In the genomic region with DNA sequence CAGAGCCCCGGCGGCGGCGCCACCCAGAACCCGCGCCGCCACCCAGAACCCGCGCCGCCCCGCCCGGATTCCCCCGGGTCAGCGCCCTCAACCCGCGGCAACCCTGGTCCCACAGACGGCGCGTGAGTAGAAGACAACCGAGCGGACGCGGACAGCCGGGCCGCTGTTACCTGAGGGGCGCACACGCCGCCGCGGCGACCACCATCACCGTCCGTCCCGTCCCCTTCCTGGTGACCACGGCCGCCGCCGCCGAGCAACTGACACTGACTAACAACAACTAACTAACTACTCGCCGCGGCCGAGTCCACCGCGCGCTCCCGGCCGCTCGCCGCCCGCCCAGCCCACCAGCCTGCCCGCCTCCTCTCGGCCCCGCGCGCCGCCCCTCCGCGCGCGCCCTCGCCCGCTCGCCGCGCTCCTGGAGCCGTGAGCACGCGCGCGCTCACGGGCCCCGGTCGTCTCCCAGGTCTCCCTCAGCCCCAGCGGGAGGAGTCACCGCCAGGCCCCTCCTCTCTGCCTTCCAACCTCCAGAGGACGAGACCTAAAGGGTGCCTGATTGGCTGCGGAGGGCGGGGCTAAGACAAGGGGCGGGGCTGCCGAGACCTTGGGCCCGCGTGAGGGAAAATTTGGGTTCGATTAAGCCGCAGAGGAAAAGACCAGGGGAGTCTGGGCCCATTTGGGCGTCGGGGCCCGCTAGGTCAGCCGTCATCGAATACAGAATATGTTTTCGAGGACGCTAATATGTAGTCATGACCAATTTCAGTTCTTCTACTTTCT, we compare ENCODE assay signal across 8 cellular contexts. TPM values are rescaled to one million over a fixed set of nuclear protein-coding genes. Genes with fewer than 3 reads are reported as not detected.
DNase-seq lines count a peak whose midpoint lies in the region; FAIRE-seq and TF ChIP-seq lines count a peak whose summit lies in the region.

A gene with protein sequence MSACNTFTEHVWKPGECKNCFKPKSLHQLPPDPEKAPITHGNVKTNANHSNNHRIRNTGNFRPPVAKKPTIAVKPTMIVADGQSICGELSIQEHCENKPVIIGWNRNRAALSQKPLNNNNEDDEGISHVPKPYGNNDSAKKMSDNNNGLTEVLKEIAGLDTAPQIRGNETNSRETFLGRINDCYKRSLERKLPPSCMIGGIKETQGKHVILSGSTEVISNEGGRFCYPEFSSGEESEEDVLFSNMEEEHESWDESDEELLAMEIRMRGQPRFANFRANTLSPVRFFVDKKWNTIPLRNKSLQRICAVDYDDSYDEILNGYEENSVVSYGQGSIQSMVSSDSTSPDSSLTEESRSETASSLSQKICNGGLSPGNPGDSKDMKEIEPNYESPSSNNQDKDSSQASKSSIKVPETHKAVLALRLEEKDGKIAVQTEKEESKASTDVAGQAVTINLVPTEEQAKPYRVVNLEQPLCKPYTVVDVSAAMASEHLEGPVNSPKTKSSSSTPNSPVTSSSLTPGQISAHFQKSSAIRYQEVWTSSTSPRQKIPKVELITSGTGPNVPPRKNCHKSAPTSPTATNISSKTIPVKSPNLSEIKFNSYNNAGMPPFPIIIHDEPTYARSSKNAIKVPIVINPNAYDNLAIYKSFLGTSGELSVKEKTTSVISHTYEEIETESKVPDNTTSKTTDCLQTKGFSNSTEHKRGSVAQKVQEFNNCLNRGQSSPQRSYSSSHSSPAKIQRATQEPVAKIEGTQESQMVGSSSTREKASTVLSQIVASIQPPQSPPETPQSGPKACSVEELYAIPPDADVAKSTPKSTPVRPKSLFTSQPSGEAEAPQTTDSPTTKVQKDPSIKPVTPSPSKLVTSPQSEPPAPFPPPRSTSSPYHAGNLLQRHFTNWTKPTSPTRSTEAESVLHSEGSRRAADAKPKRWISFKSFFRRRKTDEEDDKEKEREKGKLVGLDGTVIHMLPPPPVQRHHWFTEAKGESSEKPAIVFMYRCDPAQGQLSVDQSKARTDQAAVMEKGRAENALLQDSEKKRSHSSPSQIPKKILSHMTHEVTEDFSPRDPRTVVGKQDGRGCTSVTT (N-terminal part only) (minus strand): TSS at position 269 of the 774 bp plus-strand sequence. CDS start 238,178 bp downstream, outside the sequence.

- no peaks in the 10 kb centered on the region for H3K9me3 Mint-ChIP-seq in HFFc6
- no peaks in the 10 kb centered on the region for H3K9me3 Mint-ChIP-seq in activated naive CD4-positive, alpha-beta T cell treated with anti-CD3 and anti-CD28 coated beads for 36 hours

- H3K4me3 Mint-ChIP-seq in HFFc6: peak within 1 kb of the TSS; percentile 98
- H3K4me3 Mint-ChIP-seq in activated naive CD4-positive, alpha-beta T cell treated with anti-CD3 and anti-CD28 coated beads for 36 hours: peak within 1 kb of the TSS; percentile 95

- intact Hi-C loops in activated naive CD4-positive, alpha-beta T cell treated with anti-CD3 and anti-CD28 coated beads for 36 hours (cut with micrococcal nuclease): loop anchor here (1.0 to 10.0 kb wide), 8 partner anchors 11 to 515 kb away; partner anchors contain the start of genes PSTPIP1, SCAPER and TSPAN3

- H3K27ac ChIP-seq in neutrophil: peak within 1 kb of the TSS; percentile 88

- no peaks in the 10 kb centered on the region; the same call in 1 of the 2 replicates for H3K27me3 Mint-ChIP-seq in HFFc6 (ENCODE audit: insufficient read depth)
- no peaks in the 10 kb centered on the region for H3K27me3 Mint-ChIP-seq in activated naive CD4-positive, alpha-beta T cell treated with anti-CD3 and anti-CD28 coated beads for 36 hours (ENCODE audit: low read depth)

- DNase-seq in GM04504 (ENCODE audit: low read depth): peak; percentile 99
- peak; percentile 99 for DNase-seq in HFFc6
- DNase-seq in NB4 (ENCODE audit: low read depth): peak; percentile 99
- DNase-seq in SK-N-DZ (ENCODE audit: low spot score): peak; percentile 99
- DNase-seq in activated naive CD4-positive, alpha-beta T cell treated with anti-CD3 and anti-CD28 coated beads for 36 hours: peak; percentile 100
- peak; percentile 92 to 93 for DNase-seq in frontal cortex (ENCODE audit: low spot score in 2 of 2)

- peak; percentile 60 for TF ChIP-seq POLR2A in NB4 (IDR thresholded peaks at IDR 0.05; ENCODE audit: extremely low read depth, insufficient read length)

- H3K27ac Mint-ChIP-seq in HFFc6: peak within 1 kb of the TSS; percentile 99
- H3K27ac Mint-ChIP-seq in activated naive CD4-positive, alpha-beta T cell treated with anti-CD3 and anti-CD28 coated beads for 36 hours: peak within 1 kb of the TSS; percentile 98

- CTCF ChIA-PET in activated naive CD4-positive, alpha-beta T cell treated with anti-CD3 and anti-CD28 coated beads for 36 hours (lab: Charles Lee): interaction anchor here (1.4 to 1.9 kb wide), 2 partner anchors 10 to 77 kb away, joined by 3 to 6 read pairs; no protein-coding TSS in a partner anchor

- H3K36me3 Mint-ChIP-seq in HFFc6 (ENCODE audit: low read depth): peaks cover 7% of the 10 kb centered on the region
- peaks cover 4% of the 10 kb centered on the region for H3K36me3 Mint-ChIP-seq in activated naive CD4-positive, alpha-beta T cell treated with anti-CD3 and anti-CD28 coated beads for 36 hours (ENCODE audit: low read depth)

- FAIRE-seq in frontal cortex (lab: Jason Lieb, UNC): no peak

- no peaks in the 10 kb centered on the region for H3K36me3 ChIP-seq in neutrophil

- no peaks in the 10 kb centered on the region for H3K9me3 ChIP-seq in neutrophil

- H3K27me3 ChIP-seq in neutrophil: no peaks in the 10 kb centered on the region

- H3K4me1 ChIP-seq in neutrophil (ENCODE audit: control insufficient read depth in 1 of 2, insufficient read depth in 1 of 2, low read depth in 1 of 2, low read length in 1 of 2): peaks cover 45 to 49% of the 10 kb centered on the region in 2 experiments

- TF ChIP-seq CTCF in HFFc6 (IDR thresholded peaks at IDR 0.05) (no peak), NB4 (IDR thresholded peaks at IDR 0.05; ENCODE audit: low read depth, low read length) (no peak), neutrophil (IDR thresholded peaks at IDR 0.05) (peak; percentile 39), subcutaneous adipose tissue (IDR thresholded peaks at IDR 0.05; ENCODE audit: low read depth) (no peak)

- H3K4me3 ChIP-seq in NB4 (ENCODE audit: low read depth, low read length): peak within 1 kb of the TSS; percentile 91
- H3K4me3 ChIP-seq in neutrophil (ENCODE audit: low read depth in 1 of 2, low read length in 1 of 2): peak within 1 kb of the TSS; percentile 88 to 93

- peaks cover 32% of the 10 kb centered on the region for H3K4me1 Mint-ChIP-seq in HFFc6 (ENCODE audit: low read depth)
- peaks cover 36% of the 10 kb centered on the region for H3K4me1 Mint-ChIP-seq in activated naive CD4-positive, alpha-beta T cell treated with anti-CD3 and anti-CD28 coated beads for 36 hours (ENCODE audit: low read depth)

RNA-seq across cellular contexts. Expression of the gene that starts here (rescaled TPM):
- total RNA-seq in HFFc6 (2021; fragmentation: NEBNext Ultra II Directional; extraction: Animal tissue kit (Norgen Biotek cat#: 25700)): 100 to 1,000 TPM in 2 of 6 experiments, 10 to 100 TPM in 4; 85.6 to 110 (median 95.8) TPM
- polyA plus RNA-seq in SK-N-DZ (2014; cell fraction: cytosol; rRNA removed): 2.6 and 4.0 TPM in 2 replicates
- 3.2 and 10.9 TPM in 2 replicates for polyA plus RNA-seq in SK-N-DZ (2014; cell fraction: nucleus; rRNA removed)
- total RNA-seq in activated naive CD4-positive, alpha-beta T cell treated with anti-CD3 and anti-CD28 coated beads for 36 hours: 10 to 100 TPM; 26.6 to 28.0 TPM
- total RNA-seq in frontal cortex: 15.9 TPM
- total RNA-seq in subcutaneous adipose tissue: 10 to 100 TPM; 68.8 to 79.1 (median 78.7) TPM

Comparison
In these comparisons a context has a peak if more than half of its experiments do, and no peak if none do; other contexts are left out.
1. Peak in every context shown above with its lines: DNase-seq, H3K4me3 ChIP-seq and H3K27ac ChIP-seq.